ENCODE assay signal across 8 cellular contexts in genomic region chr18:54899500-54899899, GRCh38. TPM values are rescaled to one million over a fixed set of nuclear protein-coding genes. Genes with fewer than 3 reads are reported as not detected.
"Had no signal": no experiment of that assay in that cellular context is flagged by ENCODE, and none has a peak within 500 bp of the region (broad histone marks: within the 10 kb centered on the region; RNA-seq: fewer than 3 reads in every experiment).

No MANE protein-coding gene starts in this region.

- H3K4me3 Mint-ChIP-seq: GM23338, H9, HFFc6, IgD-negative memory B cell had no signal

- H3K27ac Mint-ChIP-seq: GM23338, H9, HFFc6, IgD-negative memory B cell had no signal

- H3K4me2 ChIP-seq: GM23338 had no signal

- ATAC-seq: GM23338, HepG2 had no signal

- H3K4me1 Mint-ChIP-seq: IgD-negative memory B cell had no signal

- H3K27ac ChIP-seq: HL-60 had no signal

- H2AFZ ChIP-seq: GM23338 had no signal

- DNase-seq: H9, HCEC 1CT, HFFc6, KBM-7 had no signal

- H3K9me3 Mint-ChIP-seq: GM23338, H9, HFFc6 had no signal

- H3K4me3 ChIP-seq: GM23338 had no signal

RNA-seq across cellular contexts. Expression of gene CCDC68, which starts 59.8 kb away (rescaled TPM):
- total RNA-seq: H9 had no signal
- polyA plus RNA-seq: IgD-negative memory B cell had no signal
